Comparison of ENCODE assay signal across 21 cellular contexts in genomic region chr2:133942363-133942762, GRCh38.
"Had no signal": no experiment of that assay in that cellular context is flagged by ENCODE, and none has a peak within 500 bp of the region (broad histone marks: within the 10 kb centered on the region; RNA-seq: fewer than 3 reads in every experiment).

No MANE protein-coding gene starts in this region.

- DNase-seq: Karpas-422, KG1, MM.1S, NCI-H1092 treated with DMSO at 0.1 percent for 48 hours, NCI-H1436, NCI-H187, NCI-H2029, NCI-H2081 treated with DMSO at 0.1 percent for 48 hours, NCI-H2171, NCI-H226, NCI-H446, NCI-H510A, NCI-H524 treated with DMSO at 0.1 percent for 48 hours, NCI-H69, NCI-H774, Right ventricle myocardium superior, RPMI8226, SIG-M5, SK-N-SH, SW 1271 had no signal

- H3K9me3 ChIP-seq: SK-N-SH had no signal

- FAIRE-seq: RCC 7860 had no signal

- H3K9me2 ChIP-seq: SK-N-SH had no signal

- H3K9ac ChIP-seq: SK-N-SH had no signal

- H3K4me2 ChIP-seq: SK-N-SH had no signal
